ENCODE assay signal across 1 cellular context in genomic region chr1:150021191-150021688, GRCh38.
TF ChIP-seq lines count a peak whose summit lies in the region.

No MANE protein-coding gene starts in this region.

TF ChIP-seq in GM23338, 12 proteins besides CTCF, POLR2A, EP300 and RAD21 (continued from another document):
- TF ChIP-seq, protein P1, sequence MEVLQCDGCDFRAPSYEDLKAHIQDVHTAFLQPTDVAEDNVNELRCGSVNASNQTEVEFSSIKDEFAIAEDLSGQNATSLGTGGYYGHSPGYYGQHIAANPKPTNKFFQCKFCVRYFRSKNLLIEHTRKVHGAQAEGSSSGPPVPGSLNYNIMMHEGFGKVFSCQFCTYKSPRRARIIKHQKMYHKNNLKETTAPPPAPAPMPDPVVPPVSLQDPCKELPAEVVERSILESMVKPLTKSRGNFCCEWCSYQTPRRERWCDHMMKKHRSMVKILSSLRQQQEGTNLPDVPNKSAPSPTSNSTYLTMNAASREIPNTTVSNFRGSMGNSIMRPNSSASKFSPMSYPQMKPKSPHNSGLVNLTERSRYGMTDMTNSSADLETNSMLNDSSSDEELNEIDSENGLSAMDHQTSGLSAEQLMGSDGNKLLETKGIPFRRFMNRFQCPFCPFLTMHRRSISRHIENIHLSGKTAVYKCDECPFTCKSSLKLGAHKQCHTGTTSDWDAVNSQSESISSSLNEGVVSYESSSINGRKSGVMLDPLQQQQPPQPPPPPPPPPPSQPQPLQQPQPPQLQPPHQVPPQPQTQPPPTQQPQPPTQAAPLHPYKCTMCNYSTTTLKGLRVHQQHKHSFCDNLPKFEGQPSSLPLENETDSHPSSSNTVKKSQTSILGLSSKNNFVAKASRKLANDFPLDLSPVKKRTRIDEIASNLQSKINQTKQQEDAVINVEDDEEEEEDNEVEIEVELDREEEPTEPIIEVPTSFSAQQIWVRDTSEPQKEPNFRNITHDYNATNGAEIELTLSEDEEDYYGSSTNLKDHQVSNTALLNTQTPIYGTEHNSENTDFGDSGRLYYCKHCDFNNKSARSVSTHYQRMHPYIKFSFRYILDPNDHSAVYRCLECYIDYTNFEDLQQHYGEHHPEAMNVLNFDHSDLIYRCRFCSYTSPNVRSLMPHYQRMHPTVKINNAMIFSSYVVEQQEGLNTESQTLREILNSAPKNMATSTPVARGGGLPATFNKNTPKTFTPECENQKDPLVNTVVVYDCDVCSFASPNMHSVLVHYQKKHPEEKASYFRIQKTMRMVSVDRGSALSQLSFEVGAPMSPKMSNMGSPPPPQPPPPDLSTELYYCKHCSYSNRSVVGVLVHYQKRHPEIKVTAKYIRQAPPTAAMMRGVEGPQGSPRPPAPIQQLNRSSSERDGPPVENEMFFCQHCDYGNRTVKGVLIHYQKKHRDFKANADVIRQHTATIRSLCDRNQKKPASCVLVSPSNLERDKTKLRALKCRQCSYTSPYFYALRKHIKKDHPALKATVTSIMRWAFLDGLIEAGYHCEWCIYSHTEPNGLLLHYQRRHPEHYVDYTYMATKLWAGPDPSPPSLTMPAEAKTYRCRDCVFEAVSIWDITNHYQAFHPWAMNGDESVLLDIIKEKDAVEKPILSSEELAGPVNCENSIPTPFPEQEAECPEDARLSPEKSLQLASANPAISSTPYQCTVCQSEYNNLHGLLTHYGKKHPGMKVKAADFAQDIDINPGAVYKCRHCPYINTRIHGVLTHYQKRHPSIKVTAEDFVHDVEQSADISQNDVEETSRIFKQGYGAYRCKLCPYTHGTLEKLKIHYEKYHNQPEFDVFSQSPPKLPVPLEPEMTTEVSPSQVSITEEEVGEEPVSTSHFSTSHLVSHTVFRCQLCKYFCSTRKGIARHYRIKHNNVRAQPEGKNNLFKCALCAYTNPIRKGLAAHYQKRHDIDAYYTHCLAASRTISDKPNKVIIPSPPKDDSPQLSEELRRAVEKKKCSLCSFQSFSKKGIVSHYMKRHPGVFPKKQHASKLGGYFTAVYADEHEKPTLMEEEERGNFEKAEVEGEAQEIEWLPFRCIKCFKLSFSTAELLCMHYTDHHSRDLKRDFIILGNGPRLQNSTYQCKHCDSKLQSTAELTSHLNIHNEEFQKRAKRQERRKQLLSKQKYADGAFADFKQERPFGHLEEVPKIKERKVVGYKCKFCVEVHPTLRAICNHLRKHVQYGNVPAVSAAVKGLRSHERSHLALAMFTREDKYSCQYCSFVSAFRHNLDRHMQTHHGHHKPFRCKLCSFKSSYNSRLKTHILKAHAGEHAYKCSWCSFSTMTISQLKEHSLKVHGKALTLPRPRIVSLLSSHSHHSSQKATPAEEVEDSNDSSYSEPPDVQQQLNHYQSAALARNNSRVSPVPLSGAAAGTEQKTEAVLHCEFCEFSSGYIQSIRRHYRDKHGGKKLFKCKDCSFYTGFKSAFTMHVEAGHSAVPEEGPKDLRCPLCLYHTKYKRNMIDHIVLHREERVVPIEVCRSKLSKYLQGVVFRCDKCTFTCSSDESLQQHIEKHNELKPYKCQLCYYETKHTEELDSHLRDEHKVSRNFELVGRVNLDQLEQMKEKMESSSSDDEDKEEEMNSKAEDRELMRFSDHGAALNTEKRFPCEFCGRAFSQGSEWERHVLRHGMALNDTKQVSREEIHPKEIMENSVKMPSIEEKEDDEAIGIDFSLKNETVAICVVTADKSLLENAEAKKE (CRISPR knock-in tag; IDR thresholded peaks at IDR 0.05), result no peak
- TF ChIP-seq, protein P2, sequence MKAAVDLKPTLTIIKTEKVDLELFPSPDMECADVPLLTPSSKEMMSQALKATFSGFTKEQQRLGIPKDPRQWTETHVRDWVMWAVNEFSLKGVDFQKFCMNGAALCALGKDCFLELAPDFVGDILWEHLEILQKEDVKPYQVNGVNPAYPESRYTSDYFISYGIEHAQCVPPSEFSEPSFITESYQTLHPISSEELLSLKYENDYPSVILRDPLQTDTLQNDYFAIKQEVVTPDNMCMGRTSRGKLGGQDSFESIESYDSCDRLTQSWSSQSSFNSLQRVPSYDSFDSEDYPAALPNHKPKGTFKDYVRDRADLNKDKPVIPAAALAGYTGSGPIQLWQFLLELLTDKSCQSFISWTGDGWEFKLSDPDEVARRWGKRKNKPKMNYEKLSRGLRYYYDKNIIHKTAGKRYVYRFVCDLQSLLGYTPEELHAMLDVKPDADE (IDR thresholded peaks at IDR 0.05), result no peak
- TF ChIP-seq STAT1 (IDR thresholded peaks at IDR 0.05; ENCODE audit: unreplicated experiment) (no peak), EZH2phosphoT487 (IDR thresholded peaks at IDR 0.05; ENCODE audit: unreplicated experiment) (no peak), POLR2AphosphoS5 (IDR thresholded peaks at IDR 0.05; ENCODE audit: low read depth) (no peak), ZNF114 (CRISPR knock-in tag; IDR thresholded peaks at IDR 0.05) (no peak), NANOG (IDR thresholded peaks at IDR 0.05; ENCODE audit: borderline replicate concordance) (no peak)
TF ChIP-seq in GM23338: peak in this region for 0.
